Comparison of ENCODE assay signal across 2 cellular contexts in the genomic region with DNA sequence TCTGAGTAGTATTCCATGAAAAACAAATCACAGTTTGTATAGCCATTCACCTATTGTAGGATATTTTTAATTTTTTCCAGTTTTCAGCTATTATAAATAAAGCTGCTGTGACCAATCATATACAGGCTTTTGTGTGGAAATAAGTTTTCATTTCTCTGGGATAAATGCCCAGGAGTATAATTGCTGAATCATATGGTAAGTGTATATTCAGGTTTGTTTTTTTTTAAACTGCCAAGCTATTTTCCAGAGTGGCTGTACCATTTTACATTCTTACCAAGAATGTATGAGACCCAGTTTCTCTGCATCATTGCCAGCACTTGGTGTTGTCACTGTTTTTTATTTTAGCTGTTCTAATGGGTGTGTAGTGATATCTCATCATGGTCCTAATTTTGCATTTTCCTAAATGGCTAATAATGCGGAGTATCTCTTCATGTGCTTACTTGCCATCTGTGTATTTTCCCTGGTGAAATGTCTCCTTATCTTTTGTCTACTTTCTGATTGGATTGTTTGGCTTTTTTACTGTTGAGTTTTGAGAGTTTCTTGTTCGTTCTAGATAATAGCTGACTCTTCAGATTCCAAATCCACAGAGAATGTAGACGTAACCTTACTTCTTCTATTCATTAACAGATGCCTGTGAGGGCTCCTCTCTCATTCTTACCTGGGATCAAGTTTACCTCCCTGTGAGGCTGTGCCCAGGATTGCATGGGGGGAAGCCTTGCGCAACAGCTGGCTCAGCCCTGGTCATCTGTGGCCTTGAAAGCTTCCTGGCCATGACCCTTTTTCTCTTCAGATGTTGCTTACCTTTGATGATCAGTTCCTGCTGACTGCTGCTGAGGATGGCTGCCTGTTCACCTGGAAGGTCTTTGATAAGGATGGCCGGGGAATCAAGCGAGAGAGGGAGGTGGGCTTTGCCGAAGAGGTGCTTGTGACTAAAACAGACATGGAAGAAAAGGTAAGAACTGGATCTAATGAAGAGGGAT.
A peak's percentile ranks its signal among the peaks of the same experiment; 100 is the strongest.
TF ChIP-seq lines count a peak whose summit lies in the region.

No MANE protein-coding gene starts in this region.

TF ChIP-seq in IMR-90, 13 proteins besides CTCF, POLR2A, EP300 and RAD21:
- TF ChIP-seq NFE2L2 (IDR thresholded peaks at IDR 0.05; ENCODE audit: low read depth, low read length) (peak; percentile 42; the same call in 1 of the 2 replicates), BHLHE40 (IDR thresholded peaks at IDR 0.05; ENCODE audit: low read depth, low read length) (no peak), SMC3 (IDR thresholded peaks at IDR 0.05; ENCODE audit: low read depth, low read length) (no peak), MAFK (IDR thresholded peaks at IDR 0.05; ENCODE audit: low read depth, low read length) (peak; percentile 29; the same call in 1 of the 2 replicates), FOS (IDR thresholded peaks at IDR 0.05; ENCODE audit: low read depth, low read length) (no peak), CHD1 (IDR thresholded peaks at IDR 0.05; ENCODE audit: low read depth, low read length) (no peak)
- TF ChIP-seq, protein P1, sequence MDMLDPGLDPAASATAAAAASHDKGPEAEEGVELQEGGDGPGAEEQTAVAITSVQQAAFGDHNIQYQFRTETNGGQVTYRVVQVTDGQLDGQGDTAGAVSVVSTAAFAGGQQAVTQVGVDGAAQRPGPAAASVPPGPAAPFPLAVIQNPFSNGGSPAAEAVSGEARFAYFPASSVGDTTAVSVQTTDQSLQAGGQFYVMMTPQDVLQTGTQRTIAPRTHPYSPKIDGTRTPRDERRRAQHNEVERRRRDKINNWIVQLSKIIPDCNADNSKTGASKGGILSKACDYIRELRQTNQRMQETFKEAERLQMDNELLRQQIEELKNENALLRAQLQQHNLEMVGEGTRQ (IDR thresholded peaks at IDR 0.05; ENCODE audit: low read depth, low read length): no peak

TF ChIP-seq in HepG2, 621 proteins besides CTCF, POLR2A, EP300 and RAD21 (continues in another document):
- peak; percentile 44; the same call in 1 of the 2 replicates for TF ChIP-seq SOX5 (CRISPR knock-in tag; IDR thresholded peaks at IDR 0.05; ENCODE audit: borderline replicate concordance)
- TF ChIP-seq, protein P2, sequence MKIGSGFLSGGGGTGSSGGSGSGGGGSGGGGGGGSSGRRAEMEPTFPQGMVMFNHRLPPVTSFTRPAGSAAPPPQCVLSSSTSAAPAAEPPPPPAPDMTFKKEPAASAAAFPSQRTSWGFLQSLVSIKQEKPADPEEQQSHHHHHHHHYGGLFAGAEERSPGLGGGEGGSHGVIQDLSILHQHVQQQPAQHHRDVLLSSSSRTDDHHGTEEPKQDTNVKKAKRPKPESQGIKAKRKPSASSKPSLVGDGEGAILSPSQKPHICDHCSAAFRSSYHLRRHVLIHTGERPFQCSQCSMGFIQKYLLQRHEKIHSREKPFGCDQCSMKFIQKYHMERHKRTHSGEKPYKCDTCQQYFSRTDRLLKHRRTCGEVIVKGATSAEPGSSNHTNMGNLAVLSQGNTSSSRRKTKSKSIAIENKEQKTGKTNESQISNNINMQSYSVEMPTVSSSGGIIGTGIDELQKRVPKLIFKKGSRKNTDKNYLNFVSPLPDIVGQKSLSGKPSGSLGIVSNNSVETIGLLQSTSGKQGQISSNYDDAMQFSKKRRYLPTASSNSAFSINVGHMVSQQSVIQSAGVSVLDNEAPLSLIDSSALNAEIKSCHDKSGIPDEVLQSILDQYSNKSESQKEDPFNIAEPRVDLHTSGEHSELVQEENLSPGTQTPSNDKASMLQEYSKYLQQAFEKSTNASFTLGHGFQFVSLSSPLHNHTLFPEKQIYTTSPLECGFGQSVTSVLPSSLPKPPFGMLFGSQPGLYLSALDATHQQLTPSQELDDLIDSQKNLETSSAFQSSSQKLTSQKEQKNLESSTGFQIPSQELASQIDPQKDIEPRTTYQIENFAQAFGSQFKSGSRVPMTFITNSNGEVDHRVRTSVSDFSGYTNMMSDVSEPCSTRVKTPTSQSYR (CRISPR knock-in tag; IDR thresholded peaks at IDR 0.05; ENCODE audit: borderline replicate concordance): peak; percentile 37; the same call in 1 of the 2 replicates
- TF ChIP-seq NR2F6 (IDR thresholded peaks at IDR 0.05): peak; percentile 65
- TF ChIP-seq NR2F6 (CRISPR knock-in tag; IDR thresholded peaks at IDR 0.05): peak; percentile 85
- TF ChIP-seq, protein P3, sequence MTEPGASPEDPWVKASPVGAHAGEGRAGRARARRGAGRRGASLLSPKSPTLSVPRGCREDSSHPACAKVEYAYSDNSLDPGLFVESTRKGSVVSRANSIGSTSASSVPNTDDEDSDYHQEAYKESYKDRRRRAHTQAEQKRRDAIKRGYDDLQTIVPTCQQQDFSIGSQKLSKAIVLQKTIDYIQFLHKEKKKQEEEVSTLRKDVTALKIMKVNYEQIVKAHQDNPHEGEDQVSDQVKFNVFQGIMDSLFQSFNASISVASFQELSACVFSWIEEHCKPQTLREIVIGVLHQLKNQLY (CRISPR knock-in tag; IDR thresholded peaks at IDR 0.05): peak; percentile 67; the same call in 1 of the 2 replicates
- TF ChIP-seq NR2C2 (CRISPR knock-in tag; IDR thresholded peaks at IDR 0.05; ENCODE audit: borderline replicate concordance): peak; percentile 56
- no peak for TF ChIP-seq ZNF343 (CRISPR knock-in tag; IDR thresholded peaks at IDR 0.05)
- TF ChIP-seq FOXP1 (IDR thresholded peaks at IDR 0.05): no peak
- peak; percentile 35; the same call in 1 of the 2 replicates for TF ChIP-seq FOXP1 (CRISPR knock-in tag; IDR thresholded peaks at IDR 0.05)
- peak; percentile 27; the same call in 1 of the 2 replicates for TF ChIP-seq HNF4A (CRISPR knock-in tag; IDR thresholded peaks at IDR 0.05)
- no peak for TF ChIP-seq SOX6 (IDR thresholded peaks at IDR 0.05)
- TF ChIP-seq SOX6 (CRISPR knock-in tag; IDR thresholded peaks at IDR 0.05): peak; percentile 53; the same call in 1 of the 2 replicates
- TF ChIP-seq, protein P4, sequence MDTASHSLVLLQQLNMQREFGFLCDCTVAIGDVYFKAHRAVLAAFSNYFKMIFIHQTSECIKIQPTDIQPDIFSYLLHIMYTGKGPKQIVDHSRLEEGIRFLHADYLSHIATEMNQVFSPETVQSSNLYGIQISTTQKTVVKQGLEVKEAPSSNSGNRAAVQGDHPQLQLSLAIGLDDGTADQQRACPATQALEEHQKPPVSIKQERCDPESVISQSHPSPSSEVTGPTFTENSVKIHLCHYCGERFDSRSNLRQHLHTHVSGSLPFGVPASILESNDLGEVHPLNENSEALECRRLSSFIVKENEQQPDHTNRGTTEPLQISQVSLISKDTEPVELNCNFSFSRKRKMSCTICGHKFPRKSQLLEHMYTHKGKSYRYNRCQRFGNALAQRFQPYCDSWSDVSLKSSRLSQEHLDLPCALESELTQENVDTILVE (CRISPR knock-in tag; IDR thresholded peaks at IDR 0.05): no peak
- TF ChIP-seq CEBPB (IDR thresholded peaks at IDR 0.05; ENCODE audit: borderline replicate concordance, low read depth, low read length): peak; percentile 86
- 0 out of 2 replicates have a peak, but pooled peaks have one; percentile 23 for TF ChIP-seq HOXA3 (CRISPR knock-in tag; IDR thresholded peaks at IDR 0.05)
- TF ChIP-seq ZNF7 (CRISPR knock-in tag; IDR thresholded peaks at IDR 0.05): peak; percentile 8; the same call in 1 of the 2 replicates
- peak; percentile 79 for TF ChIP-seq CEBPG (CRISPR knock-in tag; IDR thresholded peaks at IDR 0.05)
- TF ChIP-seq, protein P5, sequence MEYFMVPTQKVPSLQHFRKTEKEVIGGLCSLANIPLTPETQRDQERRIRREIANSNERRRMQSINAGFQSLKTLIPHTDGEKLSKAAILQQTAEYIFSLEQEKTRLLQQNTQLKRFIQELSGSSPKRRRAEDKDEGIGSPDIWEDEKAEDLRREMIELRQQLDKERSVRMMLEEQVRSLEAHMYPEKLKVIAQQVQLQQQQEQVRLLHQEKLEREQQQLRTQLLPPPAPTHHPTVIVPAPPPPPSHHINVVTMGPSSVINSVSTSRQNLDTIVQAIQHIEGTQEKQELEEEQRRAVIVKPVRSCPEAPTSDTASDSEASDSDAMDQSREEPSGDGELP (IDR thresholded peaks at IDR 0.05; ENCODE audit: borderline replicate concordance, low read depth): peak; percentile 86
- TF ChIP-seq, protein P6, sequence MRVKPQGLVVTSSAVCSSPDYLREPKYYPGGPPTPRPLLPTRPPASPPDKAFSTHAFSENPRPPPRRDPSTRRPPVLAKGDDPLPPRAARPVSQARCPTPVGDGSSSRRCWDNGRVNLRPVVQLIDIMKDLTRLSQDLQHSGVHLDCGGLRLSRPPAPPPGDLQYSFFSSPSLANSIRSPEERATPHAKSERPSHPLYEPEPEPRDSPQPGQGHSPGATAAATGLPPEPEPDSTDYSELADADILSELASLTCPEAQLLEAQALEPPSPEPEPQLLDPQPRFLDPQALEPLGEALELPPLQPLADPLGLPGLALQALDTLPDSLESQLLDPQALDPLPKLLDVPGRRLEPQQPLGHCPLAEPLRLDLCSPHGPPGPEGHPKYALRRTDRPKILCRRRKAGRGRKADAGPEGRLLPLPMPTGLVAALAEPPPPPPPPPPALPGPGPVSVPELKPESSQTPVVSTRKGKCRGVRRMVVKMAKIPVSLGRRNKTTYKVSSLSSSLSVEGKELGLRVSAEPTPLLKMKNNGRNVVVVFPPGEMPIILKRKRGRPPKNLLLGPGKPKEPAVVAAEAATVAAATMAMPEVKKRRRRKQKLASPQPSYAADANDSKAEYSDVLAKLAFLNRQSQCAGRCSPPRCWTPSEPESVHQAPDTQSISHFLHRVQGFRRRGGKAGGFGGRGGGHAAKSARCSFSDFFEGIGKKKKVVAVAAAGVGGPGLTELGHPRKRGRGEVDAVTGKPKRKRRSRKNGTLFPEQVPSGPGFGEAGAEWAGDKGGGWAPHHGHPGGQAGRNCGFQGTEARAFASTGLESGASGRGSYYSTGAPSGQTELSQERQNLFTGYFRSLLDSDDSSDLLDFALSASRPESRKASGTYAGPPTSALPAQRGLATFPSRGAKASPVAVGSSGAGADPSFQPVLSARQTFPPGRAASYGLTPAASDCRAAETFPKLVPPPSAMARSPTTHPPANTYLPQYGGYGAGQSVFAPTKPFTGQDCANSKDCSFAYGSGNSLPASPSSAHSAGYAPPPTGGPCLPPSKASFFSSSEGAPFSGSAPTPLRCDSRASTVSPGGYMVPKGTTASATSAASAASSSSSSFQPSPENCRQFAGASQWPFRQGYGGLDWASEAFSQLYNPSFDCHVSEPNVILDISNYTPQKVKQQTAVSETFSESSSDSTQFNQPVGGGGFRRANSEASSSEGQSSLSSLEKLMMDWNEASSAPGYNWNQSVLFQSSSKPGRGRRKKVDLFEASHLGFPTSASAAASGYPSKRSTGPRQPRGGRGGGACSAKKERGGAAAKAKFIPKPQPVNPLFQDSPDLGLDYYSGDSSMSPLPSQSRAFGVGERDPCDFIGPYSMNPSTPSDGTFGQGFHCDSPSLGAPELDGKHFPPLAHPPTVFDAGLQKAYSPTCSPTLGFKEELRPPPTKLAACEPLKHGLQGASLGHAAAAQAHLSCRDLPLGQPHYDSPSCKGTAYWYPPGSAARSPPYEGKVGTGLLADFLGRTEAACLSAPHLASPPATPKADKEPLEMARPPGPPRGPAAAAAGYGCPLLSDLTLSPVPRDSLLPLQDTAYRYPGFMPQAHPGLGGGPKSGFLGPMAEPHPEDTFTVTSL (CRISPR knock-in tag; IDR thresholded peaks at IDR 0.05; ENCODE audit: borderline replicate concordance): peak; percentile 19; the same call in 1 of the 2 replicates
- peak; percentile 54 for TF ChIP-seq FOXA3 (CRISPR knock-in tag; IDR thresholded peaks at IDR 0.05)
- peak; percentile 39; the same call in 1 of the 2 replicates for TF ChIP-seq FOXK1 (CRISPR knock-in tag; IDR thresholded peaks at IDR 0.05; ENCODE audit: borderline replicate concordance, low read depth)
- TF ChIP-seq CBX5 (CRISPR knock-in tag; IDR thresholded peaks at IDR 0.05; ENCODE audit: borderline replicate concordance): peak; percentile 52; the same call in 1 of the 2 replicates
- TF ChIP-seq ETV5 (CRISPR knock-in tag; IDR thresholded peaks at IDR 0.05; ENCODE audit: borderline replicate concordance): peak; percentile 62; the same call in 1 of the 2 replicates
- 0 out of 2 replicates have a peak, but pooled peaks have one; percentile 28 for TF ChIP-seq HOXA5 (CRISPR knock-in tag; IDR thresholded peaks at IDR 0.05)
- TF ChIP-seq, protein P7, sequence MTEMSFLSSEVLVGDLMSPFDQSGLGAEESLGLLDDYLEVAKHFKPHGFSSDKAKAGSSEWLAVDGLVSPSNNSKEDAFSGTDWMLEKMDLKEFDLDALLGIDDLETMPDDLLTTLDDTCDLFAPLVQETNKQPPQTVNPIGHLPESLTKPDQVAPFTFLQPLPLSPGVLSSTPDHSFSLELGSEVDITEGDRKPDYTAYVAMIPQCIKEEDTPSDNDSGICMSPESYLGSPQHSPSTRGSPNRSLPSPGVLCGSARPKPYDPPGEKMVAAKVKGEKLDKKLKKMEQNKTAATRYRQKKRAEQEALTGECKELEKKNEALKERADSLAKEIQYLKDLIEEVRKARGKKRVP (CRISPR knock-in tag; IDR thresholded peaks at IDR 0.05): peak in 1 of 2 experiments; percentile 56; a peak in 2 of 4 replicates
- TF ChIP-seq SALL1 (CRISPR knock-in tag; IDR thresholded peaks at IDR 0.05): peak; percentile 77
- peak; percentile 54; the same call in 1 of the 2 replicates for TF ChIP-seq FOXO1 (CRISPR knock-in tag; IDR thresholded peaks at IDR 0.05)
- TF ChIP-seq MAFK (conservative IDR thresholded peaks at IDR 0.05 in 1 of 2, IDR thresholded peaks at IDR 0.05 in 1 of 2; ENCODE audit: low read length in 2 of 2): peak; percentile 62 to 72
- 0 out of 2 replicates have a peak, but pooled peaks have one; percentile 37 for TF ChIP-seq SMAD3 (CRISPR knock-in tag; IDR thresholded peaks at IDR 0.05)
- TF ChIP-seq, protein P8, sequence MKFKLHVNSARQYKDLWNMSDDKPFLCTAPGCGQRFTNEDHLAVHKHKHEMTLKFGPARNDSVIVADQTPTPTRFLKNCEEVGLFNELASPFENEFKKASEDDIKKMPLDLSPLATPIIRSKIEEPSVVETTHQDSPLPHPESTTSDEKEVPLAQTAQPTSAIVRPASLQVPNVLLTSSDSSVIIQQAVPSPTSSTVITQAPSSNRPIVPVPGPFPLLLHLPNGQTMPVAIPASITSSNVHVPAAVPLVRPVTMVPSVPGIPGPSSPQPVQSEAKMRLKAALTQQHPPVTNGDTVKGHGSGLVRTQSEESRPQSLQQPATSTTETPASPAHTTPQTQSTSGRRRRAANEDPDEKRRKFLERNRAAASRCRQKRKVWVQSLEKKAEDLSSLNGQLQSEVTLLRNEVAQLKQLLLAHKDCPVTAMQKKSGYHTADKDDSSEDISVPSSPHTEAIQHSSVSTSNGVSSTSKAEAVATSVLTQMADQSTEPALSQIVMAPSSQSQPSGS (CRISPR knock-in tag; IDR thresholded peaks at IDR 0.05): 0 out of 2 replicates have a peak, but pooled peaks have one; percentile 51
- TF ChIP-seq, protein P9, sequence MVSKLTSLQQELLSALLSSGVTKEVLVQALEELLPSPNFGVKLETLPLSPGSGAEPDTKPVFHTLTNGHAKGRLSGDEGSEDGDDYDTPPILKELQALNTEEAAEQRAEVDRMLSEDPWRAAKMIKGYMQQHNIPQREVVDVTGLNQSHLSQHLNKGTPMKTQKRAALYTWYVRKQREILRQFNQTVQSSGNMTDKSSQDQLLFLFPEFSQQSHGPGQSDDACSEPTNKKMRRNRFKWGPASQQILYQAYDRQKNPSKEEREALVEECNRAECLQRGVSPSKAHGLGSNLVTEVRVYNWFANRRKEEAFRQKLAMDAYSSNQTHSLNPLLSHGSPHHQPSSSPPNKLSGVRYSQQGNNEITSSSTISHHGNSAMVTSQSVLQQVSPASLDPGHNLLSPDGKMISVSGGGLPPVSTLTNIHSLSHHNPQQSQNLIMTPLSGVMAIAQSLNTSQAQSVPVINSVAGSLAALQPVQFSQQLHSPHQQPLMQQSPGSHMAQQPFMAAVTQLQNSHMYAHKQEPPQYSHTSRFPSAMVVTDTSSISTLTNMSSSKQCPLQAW (CRISPR knock-in tag; IDR thresholded peaks at IDR 0.05): peak; percentile 47; the same call in 1 of the 2 replicates
- TF ChIP-seq ZNF724P (CRISPR knock-in tag; IDR thresholded peaks at IDR 0.05; ENCODE audit: borderline replicate concordance): no peak
- no peak for TF ChIP-seq GABPA (IDR thresholded peaks at IDR 0.05; ENCODE audit: low read depth, low read length)
- peak; percentile 46; the same call in 1 of the 2 replicates for TF ChIP-seq GABPA (CRISPR knock-in tag; IDR thresholded peaks at IDR 0.05; ENCODE audit: low read depth)
- no peak for TF ChIP-seq ZNF12 (CRISPR knock-in tag; IDR thresholded peaks at IDR 0.05)
